Comparison of ENCODE assay signal across 8 cellular contexts in the genomic region with DNA sequence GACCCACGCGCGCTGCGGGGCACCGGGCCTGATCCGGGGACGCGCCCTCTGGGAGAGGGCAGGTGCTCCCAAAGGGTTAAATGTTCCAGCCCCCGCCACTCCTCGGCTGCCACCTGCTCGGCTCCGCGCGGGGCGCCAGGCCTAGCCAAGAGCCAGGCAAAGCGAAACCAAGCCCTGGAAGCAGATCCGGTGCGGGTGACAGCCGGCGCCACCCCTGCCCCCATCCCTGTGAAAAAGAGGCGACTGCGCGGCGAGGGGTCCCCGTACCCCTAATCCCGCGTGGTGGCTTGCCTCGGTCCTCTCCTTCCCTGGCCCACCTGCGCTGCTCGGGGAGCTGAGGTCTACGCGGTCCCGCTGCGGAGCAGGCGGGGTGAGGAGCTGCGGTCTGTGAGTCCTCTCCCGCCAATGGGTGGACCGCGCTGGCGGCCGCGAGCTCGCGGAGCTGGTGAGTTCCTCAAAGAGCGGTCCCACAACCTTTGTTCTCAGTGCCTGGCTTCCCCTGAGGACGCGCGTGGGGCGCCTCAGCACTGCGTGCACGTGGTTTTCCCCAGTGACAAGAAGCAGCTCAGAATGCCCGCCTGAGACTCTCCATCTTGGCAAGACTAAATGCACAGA. TPM values are rescaled to one million over a fixed set of nuclear protein-coding genes. Genes with fewer than 3 reads are reported as not detected.
DNase-seq lines count a peak whose midpoint lies in the region; ATAC-seq, FAIRE-seq and TF ChIP-seq lines count a peak whose summit lies in the region.

A gene (minus strand): TSS at position 610 of the 615 bp plus-strand sequence.

- ATAC-seq in GM21528 (IDR thresholded peaks at IDR 0.05; ENCODE audit: low FRiP score, unreplicated experiment) = no peak

- H3K36me3 ChIP-seq in MG63 (no peaks in the 10 kb centered on the region), WERI-Rb-1 (peaks cover 22% of the 10 kb centered on the region), bronchial epithelial cell (ENCODE audit: control insufficient read depth, insufficient read depth, low read length) (no peaks in the 10 kb centered on the region)

- H3K27me3 ChIP-seq in MG63 = no peaks in the 10 kb centered on the region
- H3K27me3 ChIP-seq in WERI-Rb-1 (ENCODE audit: insufficient read depth, low read depth, severe bottlenecking) = no peaks in the 10 kb centered on the region
- H3K27me3 ChIP-seq in bronchial epithelial cell (ENCODE audit: control insufficient read depth, insufficient read depth, low read length) = no peaks in the 10 kb centered on the region

- no peak for TF ChIP-seq CTCF in WERI-Rb-1 (IDR thresholded peaks at IDR 0.05; ENCODE audit: low read depth, low read length)
- TF ChIP-seq CTCF in bronchial epithelial cell (IDR thresholded peaks at IDR 0.05; ENCODE audit: insufficient read depth, low read length, severe bottlenecking) = no peak

- no peaks in the 10 kb centered on the region for H3K9me3 Mint-ChIP-seq in immature natural killer cell

- peak; percentile 46 for DNase-seq in NCI-H1436 (lab: John Stamatoyannopoulos, UW)
- DNase-seq in NCI-H1436 treated with DMSO at 0.1 percent for 48 hours (lab: John Stamatoyannopoulos, UW) = no peak
- DNase-seq in MG63 = peak; percentile 53
- peak; percentile 83 for DNase-seq in WERI-Rb-1
- DNase-seq in bronchial epithelial cell (ENCODE audit: low read depth) = no peak
- peak; percentile 58 to 70 (median 68) for DNase-seq in immature natural killer cell
- DNase-seq in skeletal muscle cell (ENCODE audit: low read depth) = no peak

- peak within 1 kb of the TSS; percentile 84 to 90 (median 86) for H3K4me3 Mint-ChIP-seq in immature natural killer cell

- H3K4me3 ChIP-seq in MG63 (peak within 1 kb of the TSS; percentile 51), WERI-Rb-1 (ENCODE audit: low read depth, low read length) (peak within 1 kb of the TSS; percentile 68), bronchial epithelial cell (ENCODE audit: low read depth, low read length) (peak within 1 kb of the TSS; percentile 59), skeletal muscle cell (ENCODE audit: low read depth, low read length) (peak within 1 kb of the TSS; percentile 67)

- peaks cover 0 to 7% (median 0%) of the 10 kb centered on the region in 3 donors for H3K27me3 Mint-ChIP-seq in immature natural killer cell (ENCODE audit: low read depth in 3 of 3)

- FAIRE-seq in bronchial epithelial cell (lab: Jason Lieb, UNC) = no peak

- H3K27ac ChIP-seq in WERI-Rb-1 = peak within 1 kb of the TSS; percentile 97

- H3K4me1 Mint-ChIP-seq in immature natural killer cell = peaks cover 10 to 14% of the 10 kb centered on the region in 2 donors

- H3K27ac Mint-ChIP-seq in immature natural killer cell = peak within 1 kb of the TSS in 4 of 6 donors; percentile 39 to 71 (median 60)

- H3K9me3 ChIP-seq in MG63 = no peaks in the 10 kb centered on the region
- H3K9me3 ChIP-seq in WERI-Rb-1 (ENCODE audit: severe bottlenecking) = no peaks in the 10 kb centered on the region

- peaks cover 0 to 6% (median 5%) of the 10 kb centered on the region in 3 donors for H3K36me3 Mint-ChIP-seq in immature natural killer cell

RNA-seq across cellular contexts. Expression of the gene that starts here (rescaled TPM):
- total RNA-seq in MG63 (2014; rRNA removed; shearing (Covaris generic); ENCODE audit: low replicate concordance) = 2.7 TPM in 1 of 2 replicates, not detected in the other
- total RNA-seq in bronchial epithelial cell = 8.8 and 10.3 TPM in 2 replicates
- 1 to 10 TPM in 2 of 3 donors, not detected in 1; 1.3 to 3.7 TPM for polyA plus RNA-seq in immature natural killer cell

Comparison
In these comparisons a context has a peak if more than half of its experiments do, and no peak if none do; other contexts are left out.
1. DNase-seq: peak in NCI-H1436 (single experiment), MG63 (single experiment), WERI-Rb-1 (single experiment) and immature natural killer cell (3 of 3); none in NCI-H1436 treated with DMSO at 0.1 percent for 48 hours (single experiment), bronchial epithelial cell (single experiment) and skeletal muscle cell (single experiment).
2. Peak in every context shown above with its lines, with median percentiles within 50 percentile points of each other: H3K4me3 ChIP-seq.